In the genomic region with DNA sequence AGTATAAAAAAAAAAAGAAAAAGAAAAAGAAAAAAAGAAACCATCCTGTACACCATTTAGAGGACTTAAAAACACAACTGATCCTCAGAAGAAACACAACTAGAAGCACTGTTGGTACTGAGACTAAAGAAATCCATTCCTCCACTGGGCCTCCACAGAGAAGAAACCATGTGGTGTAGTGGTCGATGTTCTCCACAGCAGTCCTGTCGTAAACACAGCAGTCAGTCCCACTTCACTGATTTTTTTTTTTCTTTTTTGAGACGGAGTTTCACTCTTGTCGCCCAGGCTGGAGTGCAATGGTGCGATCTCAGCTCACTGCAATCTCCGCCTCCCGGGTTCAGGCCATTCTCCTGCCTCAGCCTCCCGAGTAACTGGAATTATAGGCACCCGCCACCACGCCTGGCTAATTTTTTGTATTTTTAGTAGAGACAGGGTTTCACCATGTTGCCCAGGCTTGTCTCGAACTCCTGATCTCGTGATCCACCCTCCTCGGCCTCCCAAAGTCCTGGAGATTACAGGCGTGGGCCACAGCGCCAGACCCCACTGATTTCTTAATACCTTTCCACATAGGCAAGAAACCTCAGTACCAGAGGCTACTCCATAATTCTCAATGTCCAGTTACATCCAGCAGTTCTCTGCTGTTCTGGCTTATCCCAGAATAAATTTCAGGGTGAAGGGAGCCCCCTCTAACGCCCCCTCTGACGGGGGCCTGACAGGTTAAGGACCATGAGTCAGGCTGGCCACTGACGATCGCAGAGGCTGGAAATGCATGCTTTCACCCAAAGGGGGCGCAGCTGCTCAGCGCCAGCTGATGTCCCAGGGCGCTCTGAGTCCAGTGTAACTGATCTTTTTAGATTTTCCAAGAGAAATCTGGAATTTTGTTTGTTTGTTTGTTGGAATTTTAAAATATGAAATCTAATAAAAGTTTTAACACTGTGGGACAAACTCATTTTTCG, we compare ENCODE assay signal across 8 cellular contexts. TPM values are rescaled to one million over a fixed set of nuclear protein-coding genes. Genes with fewer than 3 reads are reported as not detected.
DNase-seq lines count a peak whose midpoint lies in the region; ATAC-seq and TF ChIP-seq lines count a peak whose summit lies in the region.

No MANE protein-coding gene starts in this region.

- H3K4me1 Mint-ChIP-seq in activated CD4-positive, alpha-beta T cell treated with anti-CD3 and anti-CD28 coated beads for 36 hours = no peaks in the 10 kb centered on the region

- H3K4me3 Mint-ChIP-seq in activated CD4-positive, alpha-beta T cell treated with anti-CD3 and anti-CD28 coated beads for 36 hours = no peak overlapping the region

- H3K27me3 Mint-ChIP-seq in activated CD4-positive, alpha-beta T cell treated with anti-CD3 and anti-CD28 coated beads for 36 hours = peaks cover 8% of the 10 kb centered on the region

- TF ChIP-seq CTCF in choroid plexus epithelial cell (conservative IDR thresholded peaks at IDR 0.05; ENCODE audit: low read depth, low read length) = peak; percentile 92

- no peaks in the 10 kb centered on the region for H3K9me3 Mint-ChIP-seq in activated CD4-positive, alpha-beta T cell treated with anti-CD3 and anti-CD28 coated beads for 36 hours (ENCODE audit: low read depth)

- H3K27ac Mint-ChIP-seq in activated CD4-positive, alpha-beta T cell treated with anti-CD3 and anti-CD28 coated beads for 36 hours = no peak overlapping the region

- intact Hi-C loops in activated CD4-positive, alpha-beta T cell treated with anti-CD3 and anti-CD28 coated beads for 36 hours (cut with DNase I, micrococcal nuclease) = no loop called here

- H3K4me3 ChIP-seq in choroid plexus epithelial cell (ENCODE audit: low read depth, low read length) = no peak overlapping the region

- POLR2A ChIA-PET in activated CD4-positive, alpha-beta T cell treated with anti-CD3 and anti-CD28 coated beads for 36 hours (lab: Charles Lee) = interaction anchor here (0.6 kb wide), 1 partner anchor 947 kb away, joined by 15 read pairs; no protein-coding TSS in a partner anchor

- no peaks in the 10 kb centered on the region for H3K36me3 Mint-ChIP-seq in activated CD4-positive, alpha-beta T cell treated with anti-CD3 and anti-CD28 coated beads for 36 hours (ENCODE audit: low read depth)

- peak; percentile 64 for ATAC-seq in activated CD4-positive, alpha-beta T cell treated with anti-CD3 and anti-CD28 coated beads for 36 hours
- ATAC-seq in HG03457 (IDR thresholded peaks at IDR 0.05; ENCODE audit: unreplicated experiment) (no peak), GM19395 (IDR thresholded peaks at IDR 0.05; ENCODE audit: unreplicated experiment) (no peak)

- DNase-seq in activated CD4-positive, alpha-beta T cell treated with anti-CD3 and anti-CD28 coated beads for 36 hours = peak; percentile 55
- DNase-seq in activated CD4-positive, alpha-beta T cell treated with anti-CD3 and anti-CD28 coated beads, Interleukin-2, amount 50 U/mL, for 1 hour = no peak
- DNase-seq in NCI-H460 (ENCODE audit: extremely low read depth, low read depth) = peak; percentile 26
- peak; percentile 54 for DNase-seq in choroid plexus epithelial cell (ENCODE audit: low read depth)
- DNase-seq in medulla oblongata (ENCODE audit: extremely low spot score) = peak; percentile 39
- peak; percentile 63 for DNase-seq in ureter (ENCODE audit: low spot score)

- CTCF ChIA-PET in activated CD4-positive, alpha-beta T cell treated with anti-CD3 and anti-CD28 coated beads for 36 hours (lab: Charles Lee) = interaction anchor here (1.0 to 1.2 kb wide), 3 partner anchors 8 to 338 kb away, joined by 4 to 6 read pairs (median 4); no protein-coding TSS in a partner anchor

RNA-seq across cellular contexts. Expression of a gene that starts 24.8 kb away (rescaled TPM):
- total RNA-seq in activated CD4-positive, alpha-beta T cell treated with anti-CD3 and anti-CD28 coated beads for 36 hours = not detected
- not detected in 2 replicates for total RNA-seq in NCI-H460 (2014; rRNA removed; shearing (Covaris generic))
- polyA plus RNA-seq in NCI-H460 (2014; cell fraction: nucleus; rRNA removed) = not detected in 2 replicates
- 0.13 TPM for total RNA-seq in ureter

RNA-seq across cellular contexts. Expression of a gene that starts 45.3 kb away (rescaled TPM):
- total RNA-seq in activated CD4-positive, alpha-beta T cell treated with anti-CD3 and anti-CD28 coated beads for 36 hours = 10 to 100 TPM; 67.8 to 76.0 TPM
- 71.8 and 76.0 TPM in 2 replicates for total RNA-seq in NCI-H460 (2014; rRNA removed; shearing (Covaris generic))
- 69.7 and 69.9 TPM in 2 replicates for polyA plus RNA-seq in NCI-H460 (2014; cell fraction: nucleus; rRNA removed)
- 0.89 TPM for total RNA-seq in ureter

RNA-seq across cellular contexts. Expression of a gene that starts 59.4 kb away (rescaled TPM):
- total RNA-seq in activated CD4-positive, alpha-beta T cell treated with anti-CD3 and anti-CD28 coated beads for 36 hours = not detected
- total RNA-seq in NCI-H460 (2014; rRNA removed; shearing (Covaris generic)) = not detected in 2 replicates
- not detected in 2 replicates for polyA plus RNA-seq in NCI-H460 (2014; cell fraction: nucleus; rRNA removed)
- 3.3 TPM for total RNA-seq in ureter

RNA-seq across cellular contexts. Expression of a gene that starts 59.5 kb away (rescaled TPM):
- 10 to 100 TPM; 37.8 to 40.0 TPM for total RNA-seq in activated CD4-positive, alpha-beta T cell treated with anti-CD3 and anti-CD28 coated beads for 36 hours
- 369 and 488 TPM in 2 replicates for total RNA-seq in NCI-H460 (2014; rRNA removed; shearing (Covaris generic))
- 121 and 172 TPM in 2 replicates for polyA plus RNA-seq in NCI-H460 (2014; cell fraction: nucleus; rRNA removed)
- 339 TPM for total RNA-seq in ureter

Comparison
In these comparisons a context has a peak if more than half of its experiments do, and no peak if none do; other contexts are left out.
1. RNA of a gene that starts 45.3 kb away (total RNA-seq): 67.8 to 76.0 TPM in activated CD4-positive, alpha-beta T cell treated with anti-CD3 and anti-CD28 coated beads for 36 hours and 71.8 to 76.0 TPM in NCI-H460; 0.89 TPM in ureter (single experiment); every median in the first group is over 10 times any median in the second.